In genomic region chr19:36638862-36639510, GRCh38 we compare ENCODE assay signal across 20 cellular contexts. TPM values are rescaled to one million over a fixed set of nuclear protein-coding genes. Genes with fewer than 3 reads are reported as not detected.
DNase-seq lines count a peak whose midpoint lies in the region; ATAC-seq lines count a peak whose summit lies in the region.
"Had no signal": no experiment of that assay in that cellular context is flagged by ENCODE, and none has a peak within 500 bp of the region (broad histone marks: within the 10 kb centered on the region; RNA-seq: fewer than 3 reads in every experiment).

No MANE protein-coding gene starts in this region.

- H3K27ac Mint-ChIP-seq in activated naive CD4-positive, alpha-beta T cell treated with anti-CD3 and anti-CD28 coated beads, Interleukin-2, amount 50 U/mL, for 72 hours, result no peak overlapping the region
- H3K27ac Mint-ChIP-seq: natural killer cell had no signal

- in situ Hi-C loops in GM23248 (cut with MboI), result no loop called here

- H4K20me1 ChIP-seq in GM23248 (ENCODE audit: insufficient read depth), result no peaks in the 10 kb centered on the region

- H3K9me3 ChIP-seq in GM23248 (ENCODE audit: low read depth) (peaks cover 17% of the 10 kb centered on the region), muscle layer of colon (ENCODE audit: low read length) (peaks cover 62% of the 10 kb centered on the region)
- peaks cover 70% of the 10 kb centered on the region for H3K9me3 ChIP-seq in effector memory CD4-positive, alpha-beta T cell (ENCODE audit: control insufficient read depth, low read length)

- H3K4me1 ChIP-seq in GM23248 (ENCODE audit: insufficient read depth) (no peaks in the 10 kb centered on the region), muscle layer of colon (ENCODE audit: insufficient read depth, low read length) (no peaks in the 10 kb centered on the region)
- no peaks in the 10 kb centered on the region for H3K4me1 ChIP-seq in effector memory CD4-positive, alpha-beta T cell (ENCODE audit: control insufficient read depth, insufficient read depth, low read length, poor library complexity, severe bottlenecking)
- H3K4me1 ChIP-seq: vagina had no signal

- no peak for ATAC-seq in HG02798 (IDR thresholded peaks at IDR 0.05; ENCODE audit: poor library complexity, unreplicated experiment)
- ATAC-seq in activated naive CD4-positive, alpha-beta T cell treated with anti-CD3 and anti-CD28 coated beads, Interleukin-2, amount 50 U/mL, for 72 hours, result no peak
- ATAC-seq: left ventricle myocardium superior, natural killer cell had no signal

- DNase-seq in GM23248 (peak; percentile 1), NAMALWA (ENCODE audit: low spot score) (peak; percentile 2), NCI-H1930 (lab: John Stamatoyannopoulos, UW) (no peak), NCI-H524 (lab: John Stamatoyannopoulos, UW) (no peak)
- no peak for DNase-seq in effector memory CD4-positive, alpha-beta T cell
- DNase-seq in activated naive CD4-positive, alpha-beta T cell treated with anti-CD3 and anti-CD28 coated beads, Interleukin-2, amount 50 U/mL, for 72 hours (ENCODE audit: low spot score in 2 of 2), result no peak
- DNase-seq: anterior cingulate cortex; left ventricle myocardium superior; natural killer cell; NCI-H1436 treated with DMSO at 0.1 percent for 48 hours; NCI-H345; posterior cingulate gyrus; small intestine; stimulated activated CD4-positive, alpha-beta T cell treated with anti-CD3 and anti-CD28 coated beads, Interleukin-4, amount 100 ng/mL, for 24 hours; substantia nigra; SW 1271 had no signal

- H3K9ac ChIP-seq in GM23248 (no peak overlapping the region), muscle layer of colon (ENCODE audit: low read length) (no peak overlapping the region)

- peaks cover 42 to 45% of the 10 kb centered on the region in 2 donors for H3K9me3 Mint-ChIP-seq in activated naive CD4-positive, alpha-beta T cell treated with anti-CD3 and anti-CD28 coated beads, Interleukin-2, amount 50 U/mL, for 72 hours

- H3K27ac ChIP-seq in GM23248 (no peak overlapping the region), muscle layer of colon (ENCODE audit: low read depth, low read length) (no peak overlapping the region)
- H3K27ac ChIP-seq in effector memory CD4-positive, alpha-beta T cell (ENCODE audit: insufficient read depth, low read length, poor library complexity, severe bottlenecking), result no peak overlapping the region
- H3K27ac ChIP-seq: epithelial cell of prostate, vagina had no signal

- H3K4me3 ChIP-seq in GM23248, result no peak overlapping the region
- H3K4me3 ChIP-seq in effector memory CD4-positive, alpha-beta T cell (ENCODE audit: insufficient read depth, low read depth, low read length, poor library complexity, severe bottlenecking), result peak overlapping the region; percentile 7
- peak overlapping the region; percentile 7 to 11 for H3K4me3 ChIP-seq in muscle layer of colon (ENCODE audit: low read depth in 1 of 2, low read length in 2 of 2)
- H3K4me3 ChIP-seq: vagina had no signal

- H3K79me2 ChIP-seq in GM23248 (ENCODE audit: insufficient read depth), result no peaks in the 10 kb centered on the region

- peaks cover 18% of the 10 kb centered on the region for H3F3A ChIP-seq in GM23248 (ENCODE audit: insufficient read depth)

- peaks cover 71 to 78% of the 10 kb centered on the region in 2 donors for H3K36me3 Mint-ChIP-seq in activated naive CD4-positive, alpha-beta T cell treated with anti-CD3 and anti-CD28 coated beads, Interleukin-2, amount 50 U/mL, for 72 hours

- 90 to 96% methylated on average over 5 of the region's 5 CpGs for WGBS in GM23248 (ENCODE audit: low coverage in 1 of 2, low lambda C conversion rate in 2 of 2, missing lambda C conversion rate in 2 of 2), 2 experiments

- H3K36me3 ChIP-seq in GM23248 (ENCODE audit: low read depth), result peaks cover 46% of the 10 kb centered on the region
- peaks cover 20% of the 10 kb centered on the region for H3K36me3 ChIP-seq in effector memory CD4-positive, alpha-beta T cell (ENCODE audit: control insufficient read depth, insufficient read depth, low read length)
- peaks cover 23% of the 10 kb centered on the region for H3K36me3 ChIP-seq in muscle layer of colon (ENCODE audit: insufficient read depth, low read length)

- no peak overlapping the region for H2AFZ ChIP-seq in GM23248

- no peaks in the 10 kb centered on the region for H3K9me2 ChIP-seq in GM23248 (ENCODE audit: insufficient read depth)

- no peak overlapping the region for H3K4me2 ChIP-seq in GM23248 (ENCODE audit: unreplicated experiment)

- H3K27me3 ChIP-seq in GM23248 (replicated peaks; ENCODE audit: insufficient read depth) (no peaks in the 10 kb centered on the region), muscle layer of colon (ENCODE audit: control insufficient read depth in 1 of 2, insufficient read depth in 2 of 2, low read length in 2 of 2) (no peaks in the 10 kb centered on the region)
- no peaks in the 10 kb centered on the region for H3K27me3 ChIP-seq in effector memory CD4-positive, alpha-beta T cell (replicated peaks; ENCODE audit: control insufficient read depth, insufficient read depth, low read length, poor library complexity, severe bottlenecking)
- H3K27me3 ChIP-seq: vagina had no signal

RNA-seq across cellular contexts. Expression of gene ZNF461, which starts 27.7 kb away (rescaled TPM):
- 5.6 and 19.9 TPM in 2 replicates for total RNA-seq in GM23248 (2014; rRNA removed; shearing (Covaris generic))
- polyA plus RNA-seq in GM23248 (2016; fragmentation: Nextera tagmentation; extraction: Ambion mirVana), result 4.5 and 4.7 TPM in 2 replicates
- total RNA-seq in activated naive CD4-positive, alpha-beta T cell treated with anti-CD3 and anti-CD28 coated beads, Interleukin-2, amount 50 U/mL, for 72 hours, result 1 to 10 TPM; 3.2 to 4.8 TPM

RNA-seq across cellular contexts. Expression of gene ZNF382, which starts 33.9 kb away (rescaled TPM):
- 7.1 and 11.1 TPM in 2 replicates for total RNA-seq in GM23248 (2014; rRNA removed; shearing (Covaris generic))
- polyA plus RNA-seq in GM23248 (2016; fragmentation: Nextera tagmentation; extraction: Ambion mirVana), result 4.8 and 5.3 TPM in 2 replicates
- 10 to 100 TPM in 1 of 2 donors, 1 to 10 TPM in 1; 3.8 to 13.0 TPM for total RNA-seq in activated naive CD4-positive, alpha-beta T cell treated with anti-CD3 and anti-CD28 coated beads, Interleukin-2, amount 50 U/mL, for 72 hours

RNA-seq across cellular contexts. Expression of gene ZNF567, which starts 48.4 kb away (rescaled TPM):
- 3.2 and 5.7 TPM in 2 replicates for total RNA-seq in GM23248 (2014; rRNA removed; shearing (Covaris generic))
- polyA plus RNA-seq in GM23248 (2016; fragmentation: Nextera tagmentation; extraction: Ambion mirVana), result 5.2 and 6.1 TPM in 2 replicates
- total RNA-seq in activated naive CD4-positive, alpha-beta T cell treated with anti-CD3 and anti-CD28 coated beads, Interleukin-2, amount 50 U/mL, for 72 hours, result 1 to 10 TPM; 5.4 to 7.4 TPM

Comparison
In these comparisons a context has a peak if more than half of its experiments do, and no peak if none do; other contexts are left out.
1. DNase-seq: peak in GM23248 (single experiment) and NAMALWA (single experiment); none in effector memory CD4-positive, alpha-beta T cell (0 of 3), NCI-H1930 (0 of 2), NCI-H524 (0 of 2) and activated naive CD4-positive, alpha-beta T cell treated with anti-CD3 and anti-CD28 coated beads, Interleukin-2, amount 50 U/mL, for 72 hours (0 of 2).